In genomic region chr13:38401276-38401675, GRCh38 we compare ENCODE assay signal across 20 cellular contexts.
A peak's percentile ranks its signal among the peaks of the same experiment; 100 is the strongest.
DNase-seq lines count a peak whose midpoint lies in the region; ATAC-seq, FAIRE-seq and TF ChIP-seq lines count a peak whose summit lies in the region.
"Had no signal": no experiment of that assay in that cellular context is flagged by ENCODE, and none has a peak within 500 bp of the region (broad histone marks: within the 10 kb centered on the region; RNA-seq: fewer than 3 reads in every experiment).

No MANE protein-coding gene starts in this region.

- no peak for TF ChIP-seq CTCF in AG10803 (conservative IDR thresholded peaks at IDR 0.05; ENCODE audit: low read length)

- peak; percentile 20 for DNase-seq in AG10803 (ENCODE audit: low read depth)
- peak; percentile 27 for DNase-seq in fibroblast of peridontal ligament (ENCODE audit: extremely low read depth)
- DNase-seq in GOT3 (lab: John Stamatoyannopoulos, UW): no peak
- no peak for DNase-seq in NCI-H1436 treated with DMSO at 0.1 percent for 48 hours (lab: John Stamatoyannopoulos, UW)
- DNase-seq: AML-193; BE2C; Caco-2; CD4-positive, alpha-beta memory T cell; DMS153; DND-41 had no signal

- peak; percentile 87 for FAIRE-seq in endometrium (lab: Jason Lieb, UNC)
- FAIRE-seq: A204.1, G401.6, GM12878, GM19239, H54 had no signal

- no peak overlapping the region for H3K4me3 ChIP-seq in AG10803 (ENCODE audit: low read length)
- H3K4me3 ChIP-seq: BLaER1 treated with 17β-estradiol and CSF1 and Interleukin-3, amounts not matched to agents 10 nM and 100 nM; GM12878; GM23338; HAP-1 had no signal

- ATAC-seq in GM21423 (IDR thresholded peaks at IDR 0.05; ENCODE audit: unreplicated experiment): no peak
- ATAC-seq: GM12878, GM23338 had no signal

Comparison
In these comparisons a context has a peak if more than half of its experiments do, and no peak if none do; other contexts are left out.
1. DNase-seq: peak in AG10803 (single experiment) and fibroblast of peridontal ligament (single experiment); none in GOT3 (single experiment) and NCI-H1436 treated with DMSO at 0.1 percent for 48 hours (single experiment).